In genomic region chr10:31940839-31941653, GRCh38 we compare ENCODE assay signal across 10 cellular contexts. TPM values are rescaled to one million over a fixed set of nuclear protein-coding genes. Genes with fewer than 3 reads are reported as not detected.
DNase-seq lines count a peak whose midpoint lies in the region; ATAC-seq, FAIRE-seq and TF ChIP-seq lines count a peak whose summit lies in the region.
"Had no signal": no experiment of that assay in that cellular context is flagged by ENCODE, and none has a peak within 500 bp of the region (broad histone marks: within the 10 kb centered on the region; RNA-seq: fewer than 3 reads in every experiment).

No MANE protein-coding gene starts in this region.

- TF ChIP-seq CTCF in right lobe of liver (IDR thresholded peaks at IDR 0.05) = no peak

- H3K27ac ChIP-seq in right lobe of liver = peak overlapping the region; percentile 36 to 65 (median 63)

- 31% methylated on average over 7 of the region's 7 CpGs for WGBS in right lobe of liver (ENCODE audit: insufficient coverage, low coverage, low lambda C conversion rate, missing lambda C conversion rate)

- peaks cover 0 to 24% (median 8%) of the 10 kb centered on the region in 4 donors for H3K4me1 ChIP-seq in right lobe of liver

- peak; percentile 89 for FAIRE-seq in HTR-8/SVneo (lab: Jason Lieb, UNC)

- DNase-seq in AG08395 (ENCODE audit: low spot score) = peak; percentile 88
- DNase-seq in HTR-8/SVneo (ENCODE audit: insufficient read length, low spot score) = peak; percentile 84
- peak; percentile 91 for DNase-seq in astrocyte of the hippocampus (ENCODE audit: low read depth, low spot score)
- DNase-seq in right lobe of liver = peak in 1 of 3 donors; percentile 48
- DNase-seq in NCI-H82 treated with DMSO at 0.1 percent for 48 hours (lab: John Stamatoyannopoulos, UW; ENCODE audit: unreplicated experiment) = no peak
- no peak for DNase-seq in NOMO-1 treated with dmso at 0.1 percent for 144 hours (lab: John Stamatoyannopoulos, UW; ENCODE audit: unreplicated experiment)
- DNase-seq: effector CD8-positive, alpha-beta T cell; T-helper 9 cell had no signal

- no peaks in the 10 kb centered on the region for H3K27me3 ChIP-seq in right lobe of liver

- no peak overlapping the region for H3K4me3 ChIP-seq in right lobe of liver

- ATAC-seq in right lobe of liver (peak; percentile 55 to 77 (median 67)), GM19324 (IDR thresholded peaks at IDR 0.05; ENCODE audit: low FRiP score, unreplicated experiment) (no peak), GM21528 (IDR thresholded peaks at IDR 0.05; ENCODE audit: low FRiP score, unreplicated experiment) (no peak)

- H3K36me3 ChIP-seq in right lobe of liver = no peaks in the 10 kb centered on the region

- TF ChIP-seq POLR2A in right lobe of liver (IDR thresholded peaks at IDR 0.05) = no peak

- no peaks in the 10 kb centered on the region for H3K9me3 ChIP-seq in right lobe of liver

- intact Hi-C loops in right lobe of liver (cut with DNase I) = no loop called here

RNA-seq across cellular contexts. Expression of gene ARHGAP12, which starts 12.4 kb away (rescaled TPM):
- 10 to 100 TPM; 12.1 to 24.8 (median 17.6) TPM for total RNA-seq in right lobe of liver

Comparison
In these comparisons a context has a peak if more than half of its experiments do, and no peak if none do; other contexts are left out.
1. DNase-seq: peak in AG08395 (single experiment), HTR-8/SVneo (single experiment) and astrocyte of the hippocampus (single experiment); none in NCI-H82 treated with DMSO at 0.1 percent for 48 hours (single experiment) and NOMO-1 treated with dmso at 0.1 percent for 144 hours (single experiment).
2. ATAC-seq: peak in right lobe of liver (4 of 4); none in GM19324 (single experiment) and GM21528 (single experiment).